Comparison of ENCODE assay signal across 8 cellular contexts in genomic region chr14:24806061-24806678, GRCh38.
A peak's percentile ranks its signal among the peaks of the same experiment; 100 is the strongest.
DNase-seq lines count a peak whose midpoint lies in the region; ATAC-seq and TF ChIP-seq lines count a peak whose summit lies in the region.

No MANE protein-coding gene starts in this region.

- H3K27ac ChIP-seq in right cardiac atrium (ENCODE audit: low read length): no peak overlapping the region
- no peak overlapping the region for H3K27ac ChIP-seq in gastrocnemius medialis

- intact Hi-C loops in right cardiac atrium (cut with DNase I): loop anchor here (5.0 to 10.0 kb wide), 6 partner anchors 71 to 346 kb away; no protein-coding TSS in a partner anchor
- intact Hi-C loops in gastrocnemius medialis (cut with DNase I; ENCODE audit: low total_unique reads): loop anchor here (2.0 to 5.0 kb wide), 2 partner anchors 236 to 327 kb away; no protein-coding TSS in a partner anchor

- H3K36me3 ChIP-seq in adipocyte (ENCODE audit: control insufficient read depth, insufficient read depth, low read length, severe bottlenecking) (no peaks in the 10 kb centered on the region), gastrocnemius medialis (no peaks in the 10 kb centered on the region)

- WGBS in right cardiac atrium: 43% methylated on average over 9 of the region's 9 CpGs

- H3K27me3 ChIP-seq in adipocyte (replicated peaks; ENCODE audit: control insufficient read depth, insufficient read depth, low read length): no peaks in the 10 kb centered on the region
- H3K27me3 ChIP-seq in right cardiac atrium (ENCODE audit: control insufficient read depth, insufficient read depth): no peaks in the 10 kb centered on the region
- no peaks in the 10 kb centered on the region for H3K27me3 ChIP-seq in gastrocnemius medialis

- H3K9me3 ChIP-seq in adipocyte (ENCODE audit: control insufficient read depth, low read length) (no peaks in the 10 kb centered on the region), right cardiac atrium (ENCODE audit: control insufficient read depth, low read length) (no peaks in the 10 kb centered on the region), gastrocnemius medialis (no peaks in the 10 kb centered on the region)

- ATAC-seq in HG02571 (IDR thresholded peaks at IDR 0.05; ENCODE audit: unreplicated experiment) (peak; percentile 48), right cardiac atrium (peak; percentile 59 to 61), gastrocnemius medialis (no peak), GM21528 (IDR thresholded peaks at IDR 0.05; ENCODE audit: low FRiP score, unreplicated experiment) (no peak)

- TF ChIP-seq POLR2A in gastrocnemius medialis (IDR thresholded peaks at IDR 0.05): no peak

- H3K4me3 ChIP-seq in adipocyte (ENCODE audit: low read length): no peak overlapping the region
- no peak overlapping the region for H3K4me3 ChIP-seq in right cardiac atrium (ENCODE audit: low read length)
- no peak overlapping the region for H3K4me3 ChIP-seq in gastrocnemius medialis

- peak; percentile 82 for TF ChIP-seq CTCF in GM10266 (IDR thresholded peaks at IDR 0.05; ENCODE audit: control insufficient read depth, insufficient read depth, low read depth, missing control alignments)
- peak; percentile 23 to 61 (median 51) for TF ChIP-seq CTCF in gastrocnemius medialis (IDR thresholded peaks at IDR 0.05 in 4 of 5, conservative IDR thresholded peaks at IDR 0.05 in 1 of 5)

- DNase-seq in GM10266 (ENCODE audit: extremely low spot score) (peak; percentile 43), NCI-H748 (lab: John Stamatoyannopoulos, UW; ENCODE audit: unreplicated experiment) (peak; percentile 64), adipocyte (ENCODE audit: low read depth) (peak; percentile 77), right cardiac atrium (peak; percentile 60 to 86 (median 79)), gastrocnemius medialis (no peak), NCI-H524 (lab: John Stamatoyannopoulos, UW) (no peak)

- H3K4me1 ChIP-seq in adipocyte (ENCODE audit: control insufficient read depth, insufficient read depth, low read length) (peaks cover 6% of the 10 kb centered on the region), right cardiac atrium (ENCODE audit: control insufficient read depth, insufficient read depth, low read length) (peaks cover 5% of the 10 kb centered on the region), gastrocnemius medialis (no peaks in the 10 kb centered on the region)

- no peak overlapping the region for H3K9ac ChIP-seq in adipocyte (ENCODE audit: low read length)

- in situ Hi-C loops in gastrocnemius medialis (cut with MboI; ENCODE audit: low sequenced_read_pairs in 4 of 4): loop anchor here in 3 of 4 donors (5.0 to 25.0 kb wide), 3 partner anchors 236 to 331 kb away; no protein-coding TSS in a partner anchor

Comparison
In these comparisons a context has a peak if more than half of its experiments do, and no peak if none do; other contexts are left out.
1. DNase-seq: peak in GM10266 (single experiment), NCI-H748 (single experiment), adipocyte (single experiment) and right cardiac atrium (3 of 3); none in gastrocnemius medialis (0 of 2) and NCI-H524 (0 of 2).
2. ATAC-seq: peak in HG02571 (single experiment) and right cardiac atrium (2 of 2); none in gastrocnemius medialis (0 of 2) and GM21528 (single experiment).